ENCODE assay signal across 16 cellular contexts in genomic region chr12:113471619-113472171, GRCh38. TPM values are rescaled to one million over a fixed set of nuclear protein-coding genes. Genes with fewer than 3 reads are reported as not detected.
DNase-seq lines count a peak whose midpoint lies in the region; ATAC-seq and TF ChIP-seq lines count a peak whose summit lies in the region.
"Had no signal": no experiment of that assay in that cellular context is flagged by ENCODE, and none has a peak within 500 bp of the region (broad histone marks: within the 10 kb centered on the region; RNA-seq: fewer than 3 reads in every experiment).

TSS of gene LHX5 (minus strand) at chr12:113471871. CDS start at chr12:113471498, 373 bp downstream.

- no peak within 1 kb of the TSS for H2AK5ac ChIP-seq in H9 (ENCODE audit: insufficient read length, low read length)

- no peak within 1 kb of the TSS for H3K27ac ChIP-seq in H9 (ENCODE audit: insufficient read length, low read depth, low read length)
- H3K27ac ChIP-seq in stomach: no peak within 1 kb of the TSS
- H3K27ac ChIP-seq: PC-9 had no signal

- peaks cover 0 to 22% (median 0%) of the 10 kb centered on the region in 3 experiments; a peak in 4 of 7 replicates for H3K36me3 Mint-ChIP-seq in H9 (ENCODE audit: insufficient read depth in 1 of 3, low read depth in 3 of 3)
- H3K36me3 Mint-ChIP-seq in activated T-helper 1 cell treated with anti-CD3 and anti-CD28 coated beads, Interleukin-12 subunit alpha, Interleukin-12 subunit beta, Interleukin-2, Interleukin-4 antibody, amounts not matched to agents 30 ng/mL and 10 ng/mL and 1 ng/mL, durations not matched to agents 14 hours and 24 hours and 36 hours (ENCODE audit: low read depth): peaks cover 6% of the 10 kb centered on the region

- H3K23ac ChIP-seq in H9 (ENCODE audit: insufficient read length, low read depth, low read length): no peak within 1 kb of the TSS

- intact Hi-C loops in activated T-helper 1 cell treated with anti-CD3 and anti-CD28 coated beads, Interleukin-12 subunit alpha, Interleukin-12 subunit beta, Interleukin-2, Interleukin-4 antibody, amounts not matched to agents 30 ng/mL and 10 ng/mL and 1 ng/mL, durations not matched to agents 14 hours and 24 hours and 36 hours (cut with micrococcal nuclease): loop anchor here (5.0 kb wide), 2 partner anchors 971 to 1211 kb away; partner anchors contain the start of gene TBX3
- intact Hi-C loops in stomach (cut with DNase I; ENCODE audit: low total_unique reads): no loop called here

- H3K23me2 ChIP-seq in H9 (ENCODE audit: insufficient read length, low read depth, low read length, poor library complexity, severe bottlenecking): peaks cover 27% of the 10 kb centered on the region

- no peaks in the 10 kb centered on the region for H3K79me1 ChIP-seq in H9 (ENCODE audit: insufficient read depth, low read depth, low read length, poor library complexity, severe bottlenecking)

- H3K56ac ChIP-seq in H9 (ENCODE audit: insufficient read length, low read depth, low read length): no peak within 1 kb of the TSS

- H3K4me1 ChIP-seq in H9 (ENCODE audit: insufficient read depth, low read length) (no peaks in the 10 kb centered on the region; the same call in 1 of the 2 replicates), stomach (peaks cover 12 to 51% (median 27%) of the 10 kb centered on the region in 4 donors)

- H2BK15ac ChIP-seq in H9 (ENCODE audit: low read depth, low read length): no peak within 1 kb of the TSS

- no peak within 1 kb of the TSS for H4K5ac ChIP-seq in H9 (ENCODE audit: insufficient read length, low read depth, low read length)

- peaks cover 97% of the 10 kb centered on the region for H3K27me3 ChIP-seq in H9 (ENCODE audit: insufficient read depth, low read length)
- peaks cover 44 to 100% (median 100%) of the 10 kb centered on the region in 3 donors for H3K27me3 ChIP-seq in stomach

- H3K36me3 ChIP-seq in stomach: no peaks in the 10 kb centered on the region

- no peak for TF ChIP-seq POLR2A in stomach (IDR thresholded peaks at IDR 0.05)

- no peak within 1 kb of the TSS for H4K91ac ChIP-seq in H9 (ENCODE audit: insufficient read length, low read depth, low read length)

- H3K4ac ChIP-seq in H9 (ENCODE audit: low read depth, low read length): no peak within 1 kb of the TSS

- no peak within 1 kb of the TSS for H2BK20ac ChIP-seq in H9 (ENCODE audit: low read depth, low read length, poor library complexity, severe bottlenecking)

- H4K20me1 ChIP-seq in H9 (ENCODE audit: control insufficient read depth, insufficient read depth, insufficient read length): no peaks in the 10 kb centered on the region

- H3K27ac Mint-ChIP-seq in H9: peak within 1 kb of the TSS; percentile 31 to 78 (median 76); a peak in 3 of 7 replicates
- H3K27ac Mint-ChIP-seq in activated T-helper 1 cell treated with anti-CD3 and anti-CD28 coated beads, Interleukin-12 subunit alpha, Interleukin-12 subunit beta, Interleukin-2, Interleukin-4 antibody, amounts not matched to agents 30 ng/mL and 10 ng/mL and 1 ng/mL, durations not matched to agents 14 hours and 24 hours and 36 hours: peak within 1 kb of the TSS; percentile 52

- H3K79me2 ChIP-seq in H9 (ENCODE audit: insufficient read depth, low read length): no peaks in the 10 kb centered on the region

- no peak within 1 kb of the TSS for H4K8ac ChIP-seq in H9 (replicated peaks; ENCODE audit: insufficient read length, low read depth, low read length)

- H3K9me3 Mint-ChIP-seq in H9: peaks cover 0 to 7% of the 10 kb centered on the region in 2 experiments; a peak in 2 of 5 replicates
- H3K9me3 Mint-ChIP-seq in activated T-helper 1 cell treated with anti-CD3 and anti-CD28 coated beads, Interleukin-12 subunit alpha, Interleukin-12 subunit beta, Interleukin-2, Interleukin-4 antibody, amounts not matched to agents 30 ng/mL and 10 ng/mL and 1 ng/mL, durations not matched to agents 14 hours and 24 hours and 36 hours: no peaks in the 10 kb centered on the region

- peaks cover 58 to 72% of the 10 kb centered on the region in 2 experiments for H3K4me1 Mint-ChIP-seq in H9
- peaks cover 6% of the 10 kb centered on the region for H3K4me1 Mint-ChIP-seq in activated T-helper 1 cell treated with anti-CD3 and anti-CD28 coated beads, Interleukin-12 subunit alpha, Interleukin-12 subunit beta, Interleukin-2, Interleukin-4 antibody, amounts not matched to agents 30 ng/mL and 10 ng/mL and 1 ng/mL, durations not matched to agents 14 hours and 24 hours and 36 hours (ENCODE audit: low read depth)

- peak within 1 kb of the TSS; percentile 62 for H3K4me3 ChIP-seq in iPS-18c (ENCODE audit: insufficient read depth, low read depth, low read length)
- peak within 1 kb of the TSS in 2 of 4 donors; percentile 9 to 13 for H3K4me3 ChIP-seq in stomach
- H3K4me3 ChIP-seq: PC-9 had no signal

- TF ChIP-seq EP300 in stomach (IDR thresholded peaks at IDR 0.05): no peak

- H3K18ac ChIP-seq in H9 (ENCODE audit: insufficient read length, low read depth, low read length): peak within 1 kb of the TSS; percentile 86

- H3T11ph ChIP-seq in H9 (ENCODE audit: low read length): no peak within 1 kb of the TSS

- peaks cover 100% of the 10 kb centered on the region for H3K27me3 Mint-ChIP-seq in H9 (ENCODE audit: low read depth)
- peaks cover 68% of the 10 kb centered on the region for H3K27me3 Mint-ChIP-seq in activated T-helper 1 cell treated with anti-CD3 and anti-CD28 coated beads, Interleukin-12 subunit alpha, Interleukin-12 subunit beta, Interleukin-2, Interleukin-4 antibody, amounts not matched to agents 30 ng/mL and 10 ng/mL and 1 ng/mL, durations not matched to agents 14 hours and 24 hours and 36 hours (ENCODE audit: insufficient read depth)

- H2BK120ac ChIP-seq in H9 (ENCODE audit: low read depth, low read length, poor library complexity, severe bottlenecking): peak within 1 kb of the TSS; percentile 82

- ATAC-seq in HG02840 (IDR thresholded peaks at IDR 0.05; ENCODE audit: low FRiP score, unreplicated experiment): no peak
- no peak for ATAC-seq in HG03139 (IDR thresholded peaks at IDR 0.05; ENCODE audit: unreplicated experiment)

- no peak within 1 kb of the TSS for H2AFZ ChIP-seq in H9 (ENCODE audit: low read length)
- H2AFZ ChIP-seq: PC-9 had no signal

- no peak within 1 kb of the TSS for H2BK5ac ChIP-seq in H9 (ENCODE audit: insufficient read length, low read length)

- TF ChIP-seq CTCF in H9 (conservative IDR thresholded peaks at IDR 0.05): no peak
- no peak for TF ChIP-seq CTCF in stomach (IDR thresholded peaks at IDR 0.05)

- no peak within 1 kb of the TSS for H3K9ac ChIP-seq in H9 (ENCODE audit: extremely low read depth, insufficient read length, low read length)

- H3K14ac ChIP-seq in H9 (ENCODE audit: insufficient read depth, low read length): peak within 1 kb of the TSS; percentile 89; the same call in 1 of the 2 replicates

- H3K9me3 ChIP-seq in H9 (ENCODE audit: control insufficient read depth, low read depth, low read length) (no peaks in the 10 kb centered on the region), iPS-18c (ENCODE audit: control insufficient read depth, insufficient read depth, low read length) (peaks cover 2% of the 10 kb centered on the region), stomach (no peaks in the 10 kb centered on the region)

- no peak within 1 kb of the TSS for H2BK12ac ChIP-seq in H9 (ENCODE audit: insufficient read length, low read depth, low read length)

- peak within 1 kb of the TSS; percentile 79 for H3K4me2 ChIP-seq in H9 (ENCODE audit: insufficient read depth, insufficient read length, low read length)
- H3K4me2 ChIP-seq: PC-9 had no signal

- peak; percentile 52 for DNase-seq in ELF-1 (ENCODE audit: low read depth, low spot score)
- DNase-seq in H9: peak; percentile 78
- no peak for DNase-seq in activated T-helper 1 cell treated with anti-CD3 and anti-CD28 coated beads, Interleukin-12 subunit alpha, Interleukin-12 subunit beta, Interleukin-2, Interleukin-4 antibody, amounts not matched to agents 30 ng/mL and 10 ng/mL and 1 ng/mL, durations not matched to agents 14 hours and 24 hours and 36 hours (ENCODE audit: low spot score)
- DNase-seq in stomach: no peak
- no peak for DNase-seq in mucosa of gallbladder (ENCODE audit: low spot score)
- DNase-seq: dermis blood vessel endothelial cell, MM.1S, NCI-H2107, PC-9 had no signal

- no CpG with 5 or more reads among the region's 43 CpGs for WGBS in H9 (ENCODE audit: extremely low coverage, insufficient read length, low lambda C conversion rate)
- 1 to 6% (median 2%) methylated on average over 27 to 43 of the region's 43 CpGs for WGBS in stomach, 5 donors

- peak within 1 kb of the TSS; percentile 57 to 83 for H3K4me3 Mint-ChIP-seq in H9
- H3K4me3 Mint-ChIP-seq in activated T-helper 1 cell treated with anti-CD3 and anti-CD28 coated beads, Interleukin-12 subunit alpha, Interleukin-12 subunit beta, Interleukin-2, Interleukin-4 antibody, amounts not matched to agents 30 ng/mL and 10 ng/mL and 1 ng/mL, durations not matched to agents 14 hours and 24 hours and 36 hours: no peak within 1 kb of the TSS

RNA-seq across cellular contexts. Expression of gene LHX5, which starts in this region (rescaled TPM):
- total RNA-seq in H9 (2021): 1.9 and 2.1 TPM in 2 replicates
- not detected in 2 replicates for total RNA-seq in activated T-helper 1 cell treated with anti-CD3 and anti-CD28 coated beads, Interleukin-12 subunit alpha, Interleukin-12 subunit beta, Interleukin-2, Interleukin-4 antibody, amounts not matched to agents 30 ng/mL and 10 ng/mL and 1 ng/mL, durations not matched to agents 14 hours and 24 hours and 36 hours
- under 1 TPM in 2 of 5 donors, not detected in 3; 0.29 to 0.45 TPM for total RNA-seq in stomach
- 1 to 10 TPM in 1 of 3 donors, under 1 TPM in 2; 0.43 to 1.4 (median 0.61) TPM for polyA plus RNA-seq in stomach
- total RNA-seq in mucosa of gallbladder: not detected
- total RNA-seq: dermis blood vessel endothelial cell, fibroblast of lung, HT-29, lower leg skin had no signal
- polyA plus RNA-seq: CD14-positive monocyte, fibroblast of lung had no signal

Comparison
In these comparisons a context has a peak if more than half of its experiments do, and no peak if none do; other contexts are left out.
1. DNase-seq: peak in ELF-1 (single experiment) and H9 (single experiment); none in activated T-helper 1 cell treated with anti-CD3 and anti-CD28 coated beads, Interleukin-12 subunit alpha, Interleukin-12 subunit beta, Interleukin-2, Interleukin-4 antibody, amounts not matched to agents 30 ng/mL and 10 ng/mL and 1 ng/mL, durations not matched to agents 14 hours and 24 hours and 36 hours (single experiment), stomach (single experiment) and mucosa of gallbladder (single experiment).